Comparison of ENCODE assay signal across 19 cellular contexts in genomic region chr2:236355911-236356310, GRCh38.
DNase-seq lines count a peak whose midpoint lies in the region; ATAC-seq and TF ChIP-seq lines count a peak whose summit lies in the region.
"Had no signal": no experiment of that assay in that cellular context is flagged by ENCODE, and none has a peak within 500 bp of the region (broad histone marks: within the 10 kb centered on the region; RNA-seq: fewer than 3 reads in every experiment).

No MANE protein-coding gene starts in this region.

- no peak overlapping the region for H3K27ac ChIP-seq in right atrium auricular region
- H3K27ac ChIP-seq: PC-9, RWPE1 had no signal

- peaks cover 18% of the 10 kb centered on the region for H3K27me3 Mint-ChIP-seq in T-helper 17 cell
- H3K27me3 Mint-ChIP-seq in progenitor cell of endocrine pancreas = peaks cover 1% of the 10 kb centered on the region

- ATAC-seq in T-helper 17 cell (no peak), GM19467 (IDR thresholded peaks at IDR 0.05; ENCODE audit: unreplicated experiment) (no peak)
- ATAC-seq: SK-N-SH treated with all-trans-retinoic acid at 6 μM for 48 hours had no signal

- no peaks in the 10 kb centered on the region for H3K36me3 Mint-ChIP-seq in T-helper 17 cell (ENCODE audit: low read depth)
- H3K36me3 Mint-ChIP-seq in progenitor cell of endocrine pancreas (ENCODE audit: insufficient read depth) = peaks cover under 1% of the 10 kb centered on the region
- H3K36me3 Mint-ChIP-seq: CD4-positive, CD25-positive, alpha-beta regulatory T cell had no signal

- TF ChIP-seq POLR2A in erythroblast (IDR thresholded peaks at IDR 0.05; ENCODE audit: low read length) = no peak

- DNase-seq in right atrium auricular region (ENCODE audit: low spot score) = peak; percentile 50
- DNase-seq in cardiac septum (ENCODE audit: low spot score) = no peak
- no peak for DNase-seq in T-helper 17 cell
- DNase-seq in progenitor cell of endocrine pancreas (ENCODE audit: low spot score, unreplicated experiment) = no peak
- DNase-seq in NCI-H1436 (lab: John Stamatoyannopoulos, UW) = no peak
- DNase-seq in erythroblast (lab: John Stamatoyannopoulos, UW) = no peak
- DNase-seq: CD4-positive, CD25-positive, alpha-beta regulatory T cell; COR-L47; GOT3; KG1; NCI-H1092 treated with DMSO at 0.1 percent for 48 hours; NCI-H146; NCI-H2029; NCI-H2227 treated with DMSO at 0.1 percent for 48 hours; NCI-H510A; PC-9 had no signal

- H3K9me3 ChIP-seq in right atrium auricular region (no peaks in the 10 kb centered on the region), T-helper 17 cell (ENCODE audit: control insufficient read depth, low read length, poor library complexity, severe bottlenecking) (no peaks in the 10 kb centered on the region)

- H3K4me3 ChIP-seq in right atrium auricular region = no peak overlapping the region
- H3K4me3 ChIP-seq: PC-9 had no signal

- no peak for TF ChIP-seq CTCF in right atrium auricular region (IDR thresholded peaks at IDR 0.05)
- TF ChIP-seq CTCF in progenitor cell of endocrine pancreas (IDR thresholded peaks at IDR 0.05; ENCODE audit: unreplicated experiment) = no peak

- no peaks in the 10 kb centered on the region for H3K27me3 ChIP-seq in right atrium auricular region

- H3K27ac Mint-ChIP-seq in T-helper 17 cell (peak overlapping the region; percentile 86), progenitor cell of endocrine pancreas (peak overlapping the region; percentile 89)

- intact Hi-C loops in cardiac septum (cut with DNase I) = loop anchor here (10.0 kb wide), 1 partner anchor 519 kb away; no protein-coding TSS in a partner anchor

- no peaks in the 10 kb centered on the region for H3K36me3 ChIP-seq in right atrium auricular region

- H3K4me1 Mint-ChIP-seq in T-helper 17 cell = peaks cover 23% of the 10 kb centered on the region
- H3K4me1 Mint-ChIP-seq in progenitor cell of endocrine pancreas (ENCODE audit: low read depth) = peaks cover 7% of the 10 kb centered on the region

- H3K4me3 Mint-ChIP-seq in T-helper 17 cell = no peak overlapping the region
- H3K4me3 Mint-ChIP-seq in progenitor cell of endocrine pancreas (ENCODE audit: low read depth) = no peak overlapping the region
- H3K4me3 Mint-ChIP-seq: CD4-positive, CD25-positive, alpha-beta regulatory T cell had no signal

- no peaks in the 10 kb centered on the region for H3K4me1 ChIP-seq in right atrium auricular region

- H3K9me3 Mint-ChIP-seq in progenitor cell of endocrine pancreas (ENCODE audit: low read depth) = no peaks in the 10 kb centered on the region
- H3K9me3 Mint-ChIP-seq: CD4-positive, CD25-positive, alpha-beta regulatory T cell had no signal
